13 cellular contexts compared by ENCODE assay signal in genomic region chr10:33381897-33382578, GRCh38. TPM values are rescaled to one million over a fixed set of nuclear protein-coding genes. Genes with fewer than 3 reads are reported as not detected.
DNase-seq lines count a peak whose midpoint lies in the region; FAIRE-seq and TF ChIP-seq lines count a peak whose summit lies in the region.
"Had no signal": no experiment of that assay in that cellular context is flagged by ENCODE, and none has a peak within 500 bp of the region (broad histone marks: within the 10 kb centered on the region; RNA-seq: fewer than 3 reads in every experiment).

No MANE protein-coding gene starts in this region.

- 1% methylated on average over 7 of the region's 7 CpGs for WGBS in GM23248 (ENCODE audit: low coverage in 1 of 2, low lambda C conversion rate in 2 of 2, missing lambda C conversion rate in 2 of 2), 2 experiments
- 45% methylated on average over 7 of the region's 7 CpGs for WGBS in hepatocyte (ENCODE audit: low lambda C conversion rate, missing lambda C conversion rate)

- no peak overlapping the region for H3K27ac Mint-ChIP-seq in astrocyte (ENCODE audit: unreplicated experiment)
- H3K27ac Mint-ChIP-seq: naive B cell had no signal

- H3K4me1 ChIP-seq in GM23248 (ENCODE audit: insufficient read depth) (peaks cover 45% of the 10 kb centered on the region), astrocyte (ENCODE audit: insufficient read depth, low read length) (peaks cover 18% of the 10 kb centered on the region), hepatocyte (ENCODE audit: insufficient read depth) (peaks cover 13% of the 10 kb centered on the region)

- peaks cover 46% of the 10 kb centered on the region for H3F3A ChIP-seq in GM23248 (ENCODE audit: insufficient read depth)

- DNase-seq in GM23248 (peak; percentile 95), astrocyte (ENCODE audit: low read depth) (peak; percentile 66), hepatocyte (ENCODE audit: low spot score) (peak; percentile 36), stromal cell of bone marrow (ENCODE audit: low read depth) (peak; percentile 64), NK-92 (lab: John Stamatoyannopoulos, UW; ENCODE audit: unreplicated experiment) (no peak)
- no peak for DNase-seq in activated CD4-positive, alpha-beta T cell treated with anti-CD3 and anti-CD28 coated beads for 1 hour
- no peak for DNase-seq in activated CD8-positive, alpha-beta memory T cell treated with anti-CD3 and anti-CD28 coated beads for 24 hours
- DNase-seq: activated naive CD4-positive, alpha-beta T cell treated with anti-CD3 and anti-CD28 coated beads, Interleukin-2, amount 50 U/mL, for 16 hours; islet precursor cell; naive B cell; SJCRH30; WERI-Rb-1 had no signal

- H3K27me3 ChIP-seq in GM23248 (replicated peaks; ENCODE audit: insufficient read depth) (no peaks in the 10 kb centered on the region), astrocyte (ENCODE audit: insufficient read depth, low read length) (no peaks in the 10 kb centered on the region), hepatocyte (no peaks in the 10 kb centered on the region)
- H3K27me3 ChIP-seq: esophagus muscularis mucosa, SJCRH30 had no signal

- H3K4me3 ChIP-seq in GM23248 (peak overlapping the region; percentile 38), astrocyte (ENCODE audit: insufficient read depth, low read depth, low read length) (no peak overlapping the region), hepatocyte (no peak overlapping the region)
- H3K4me3 ChIP-seq: esophagus muscularis mucosa, SJCRH30 had no signal

- H4K20me1 ChIP-seq in GM23248 (ENCODE audit: insufficient read depth) = no peaks in the 10 kb centered on the region
- H4K20me1 ChIP-seq in astrocyte (ENCODE audit: insufficient read depth, low read length) = no peaks in the 10 kb centered on the region
- H4K20me1 ChIP-seq in hepatocyte (ENCODE audit: insufficient read depth, poor library complexity, severe bottlenecking) = no peaks in the 10 kb centered on the region

- peak overlapping the region; percentile 60 for H3K9ac ChIP-seq in GM23248
- no peak overlapping the region for H3K9ac ChIP-seq in astrocyte (ENCODE audit: low read length)

- H3K27me3 Mint-ChIP-seq in astrocyte (ENCODE audit: low read depth, unreplicated experiment) = no peaks in the 10 kb centered on the region

- no peaks in the 10 kb centered on the region for H3K36me3 Mint-ChIP-seq in astrocyte (ENCODE audit: low read depth, unreplicated experiment)
- H3K36me3 Mint-ChIP-seq: naive B cell had no signal

- peak; percentile 82 for FAIRE-seq in astrocyte (lab: Jason Lieb, UNC)

- H3K79me2 ChIP-seq in GM23248 (ENCODE audit: insufficient read depth) = no peaks in the 10 kb centered on the region
- H3K79me2 ChIP-seq in astrocyte (ENCODE audit: insufficient read depth, low read length) = no peaks in the 10 kb centered on the region
- no peaks in the 10 kb centered on the region for H3K79me2 ChIP-seq in hepatocyte

- H2AFZ ChIP-seq in GM23248 = peak overlapping the region; percentile 28; the same call in 1 of the 2 replicates
- no peak overlapping the region for H2AFZ ChIP-seq in astrocyte (ENCODE audit: low read depth, low read length)
- no peak overlapping the region for H2AFZ ChIP-seq in hepatocyte

- no peaks in the 10 kb centered on the region for H3K9me3 ChIP-seq in GM23248 (ENCODE audit: low read depth)
- no peaks in the 10 kb centered on the region for H3K9me3 ChIP-seq in astrocyte (ENCODE audit: insufficient read depth, low read depth, low read length)
- no peaks in the 10 kb centered on the region for H3K9me3 ChIP-seq in hepatocyte (ENCODE audit: low read depth)
- H3K9me3 ChIP-seq: esophagus muscularis mucosa, SJCRH30 had no signal

- no peak overlapping the region for H3K4me3 Mint-ChIP-seq in astrocyte (ENCODE audit: unreplicated experiment)
- H3K4me3 Mint-ChIP-seq: naive B cell had no signal

- H3K9me2 ChIP-seq in GM23248 (ENCODE audit: insufficient read depth) = no peaks in the 10 kb centered on the region
- H3K9me2 ChIP-seq in hepatocyte (replicated peaks; ENCODE audit: insufficient read depth) = no peaks in the 10 kb centered on the region

- H3K4me2 ChIP-seq in GM23248 (ENCODE audit: unreplicated experiment) = peak overlapping the region; percentile 68
- H3K4me2 ChIP-seq in astrocyte (ENCODE audit: low read length) = peak overlapping the region; percentile 21
- peak overlapping the region; percentile 48 for H3K4me2 ChIP-seq in hepatocyte

- in situ Hi-C loops in GM23248 (cut with MboI) = no loop called here

- H3K9me3 Mint-ChIP-seq in astrocyte (ENCODE audit: unreplicated experiment) = no peaks in the 10 kb centered on the region
- H3K9me3 Mint-ChIP-seq: naive B cell had no signal

- peak overlapping the region; percentile 85 for H3K27ac ChIP-seq in GM23248
- H3K27ac ChIP-seq in astrocyte (ENCODE audit: low read depth, low read length) = no peak overlapping the region
- peak overlapping the region; percentile 12 for H3K27ac ChIP-seq in hepatocyte
- H3K27ac ChIP-seq: esophagus muscularis mucosa, SJCRH30, WERI-Rb-1 had no signal

- TF ChIP-seq CTCF in astrocyte (IDR thresholded peaks at IDR 0.05; ENCODE audit: insufficient read depth, low read depth, low read length) (no peak), hepatocyte (IDR thresholded peaks at IDR 0.05; ENCODE audit: poor library complexity) (no peak)

- peaks cover 11% of the 10 kb centered on the region for H3K4me1 Mint-ChIP-seq in astrocyte (ENCODE audit: low read depth, unreplicated experiment)
- H3K4me1 Mint-ChIP-seq: naive B cell had no signal

- H3K36me3 ChIP-seq in GM23248 (ENCODE audit: low read depth) (no peaks in the 10 kb centered on the region), astrocyte (ENCODE audit: insufficient read depth, low read length) (no peaks in the 10 kb centered on the region), hepatocyte (replicated peaks; ENCODE audit: insufficient read depth, low read depth) (no peaks in the 10 kb centered on the region)
- H3K36me3 ChIP-seq: esophagus muscularis mucosa, SJCRH30, WERI-Rb-1 had no signal

RNA-seq across cellular contexts. Expression of gene NRP1, which starts 47.6 kb away (rescaled TPM):
- 134 and 152 TPM in 2 replicates for total RNA-seq in GM23248 (2014; rRNA removed; shearing (Covaris generic))
- 175 and 184 TPM in 2 replicates for polyA plus RNA-seq in GM23248 (2016; fragmentation: Nextera tagmentation; extraction: Ambion mirVana)
- 59.4 and 73.5 TPM in 2 replicates for total RNA-seq in astrocyte
- total RNA-seq in hepatocyte = 44.5 and 46.9 TPM in 2 replicates
- 32.2 and 35.3 TPM in 2 replicates for polyA plus RNA-seq in hepatocyte

Comparison
In these comparisons a context has a peak if more than half of its experiments do, and no peak if none do; other contexts are left out.
1. DNase-seq: peak in GM23248 (single experiment), astrocyte (single experiment), hepatocyte (single experiment) and stromal cell of bone marrow (single experiment); none in NK-92 (single experiment), activated CD4-positive, alpha-beta T cell treated with anti-CD3 and anti-CD28 coated beads for 1 hour (single experiment) and activated CD8-positive, alpha-beta memory T cell treated with anti-CD3 and anti-CD28 coated beads for 24 hours (single experiment).
2. Peak in every context shown above with its lines, with median percentiles within 50 percentile points of each other: H3K4me2 ChIP-seq.